28 cellular contexts compared by ENCODE assay signal in the genomic region with DNA sequence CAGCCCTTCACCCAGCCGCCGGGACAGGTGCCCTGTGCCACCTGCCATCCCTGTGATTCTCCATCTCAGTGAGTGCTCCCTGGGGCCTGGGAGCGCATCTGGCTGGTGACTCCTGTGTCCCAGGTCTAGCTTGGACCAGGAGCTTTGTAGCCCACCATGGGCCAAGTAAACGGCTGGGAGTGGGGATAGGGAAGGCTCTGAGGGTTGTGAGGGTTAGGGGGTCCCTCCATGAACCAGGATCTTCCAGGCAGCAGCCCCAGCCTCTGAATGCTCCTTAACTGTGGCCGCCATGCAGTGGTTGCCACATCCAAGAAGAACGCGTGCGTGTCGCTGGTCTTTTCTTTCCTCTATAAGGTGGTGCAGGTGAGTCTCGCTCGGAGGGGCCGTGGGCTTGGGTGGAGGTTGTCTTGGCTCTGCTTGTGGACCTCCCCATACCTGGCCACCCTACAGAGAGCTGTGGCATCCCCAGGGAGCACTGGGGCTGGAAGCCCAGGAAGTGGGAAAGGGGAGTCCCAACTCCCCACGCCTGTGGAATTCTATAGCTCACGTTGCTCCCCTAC. TPM values are rescaled to one million over a fixed set of nuclear protein-coding genes. Genes with fewer than 3 reads are reported as not detected.
DNase-seq lines count a peak whose midpoint lies in the region; ATAC-seq, FAIRE-seq and TF ChIP-seq lines count a peak whose summit lies in the region.
"Had no signal": no experiment of that assay in that cellular context is flagged by ENCODE, and none has a peak within 500 bp of the region (broad histone marks: within the 10 kb centered on the region; RNA-seq: fewer than 3 reads in every experiment).

No MANE protein-coding gene starts in this region.

- no peaks in the 10 kb centered on the region for H3K9me3 Mint-ChIP-seq in CD14-positive monocyte
- H3K9me3 Mint-ChIP-seq in CD8-positive, alpha-beta T cell = no peaks in the 10 kb centered on the region
- no peaks in the 10 kb centered on the region for H3K9me3 Mint-ChIP-seq in activated T-helper 1 cell treated with anti-CD3 and anti-CD28 coated beads, Interleukin-12 subunit alpha, Interleukin-12 subunit beta, Interleukin-2, Interleukin-4 antibody, amounts not matched to agents 30 ng/mL and 10 ng/mL and 1 ng/mL, durations not matched to agents 14 hours and 24 hours and 36 hours
- H3K9me3 Mint-ChIP-seq: activated naive CD4-positive, alpha-beta T cell treated with anti-CD3 and anti-CD28 coated beads, Interleukin-2, amount 10 ng/mL, durations not matched to agents 7 days and 5 days had no signal

- no peaks in the 10 kb centered on the region for H3K9me3 ChIP-seq in CD8-positive, alpha-beta T cell (ENCODE audit: low read length)
- H3K9me3 ChIP-seq in right lobe of liver (no peaks in the 10 kb centered on the region), esophagus squamous epithelium (no peaks in the 10 kb centered on the region)
- H3K9me3 ChIP-seq: SK-N-SH, stomach, transverse colon had no signal

- 70% methylated on average over 2 of the region's 14 CpGs for WGBS in right lobe of liver (ENCODE audit: insufficient coverage, low coverage, low lambda C conversion rate, missing lambda C conversion rate)
- WGBS in esophagus squamous epithelium, 2 donors = 94% methylated on average over 8 of the region's 14 CpGs; no CpG with 5 or more reads in 1 of the 2 donors

- intact Hi-C loops in CD14-positive monocyte (cut with micrococcal nuclease) = no loop called here
- intact Hi-C loops in CD8-positive, alpha-beta T cell (cut with DNase I, micrococcal nuclease) = loop anchor here in 1 of 2 experiments (5.0 kb wide), 1 partner anchor 36 kb away; no protein-coding TSS in a partner anchor
- intact Hi-C loops in activated T-helper 1 cell treated with anti-CD3 and anti-CD28 coated beads, Interleukin-12 subunit alpha, Interleukin-12 subunit beta, Interleukin-2, Interleukin-4 antibody, amounts not matched to agents 30 ng/mL and 10 ng/mL and 1 ng/mL, durations not matched to agents 14 hours and 24 hours and 36 hours (cut with micrococcal nuclease) = no loop called here
- intact Hi-C loops in right lobe of liver (cut with DNase I) = no loop called here
- intact Hi-C loops in esophagus squamous epithelium (cut with DNase I) = no loop called here

- peaks cover 86 to 96% of the 10 kb centered on the region in 2 donors for H3K36me3 Mint-ChIP-seq in CD14-positive monocyte
- peaks cover 83% of the 10 kb centered on the region for H3K36me3 Mint-ChIP-seq in CD8-positive, alpha-beta T cell
- H3K36me3 Mint-ChIP-seq in activated T-helper 1 cell treated with anti-CD3 and anti-CD28 coated beads, Interleukin-12 subunit alpha, Interleukin-12 subunit beta, Interleukin-2, Interleukin-4 antibody, amounts not matched to agents 30 ng/mL and 10 ng/mL and 1 ng/mL, durations not matched to agents 14 hours and 24 hours and 36 hours (ENCODE audit: low read depth) = peaks cover 58% of the 10 kb centered on the region

- H3K4me1 Mint-ChIP-seq in CD14-positive monocyte = peaks cover under 1% of the 10 kb centered on the region
- H3K4me1 Mint-ChIP-seq in CD8-positive, alpha-beta T cell (ENCODE audit: low read depth) = peaks cover 71% of the 10 kb centered on the region
- H3K4me1 Mint-ChIP-seq in activated T-helper 1 cell treated with anti-CD3 and anti-CD28 coated beads, Interleukin-12 subunit alpha, Interleukin-12 subunit beta, Interleukin-2, Interleukin-4 antibody, amounts not matched to agents 30 ng/mL and 10 ng/mL and 1 ng/mL, durations not matched to agents 14 hours and 24 hours and 36 hours (ENCODE audit: low read depth) = peaks cover 42% of the 10 kb centered on the region

- no peak overlapping the region for H3K27ac ChIP-seq in CD8-positive, alpha-beta T cell (ENCODE audit: low read depth, low read length)
- H3K27ac ChIP-seq in right lobe of liver (peak overlapping the region in 2 of 3 donors; percentile 65 to 78), esophagus squamous epithelium (no peak overlapping the region)
- H3K27ac ChIP-seq: C4-2B, HL-60, stomach, transverse colon had no signal

- H3K36me3 ChIP-seq in CD8-positive, alpha-beta T cell (ENCODE audit: insufficient read depth, low read length) = peaks cover 23% of the 10 kb centered on the region
- H3K36me3 ChIP-seq in right lobe of liver (peaks cover 5 to 51% (median 24%) of the 10 kb centered on the region in 4 donors), esophagus squamous epithelium (peaks cover 19 to 97% (median 35%) of the 10 kb centered on the region in 3 donors)

- H3K27me3 Mint-ChIP-seq in CD14-positive monocyte (ENCODE audit: low read depth in 3 of 3) = no peaks in the 10 kb centered on the region
- H3K27me3 Mint-ChIP-seq in CD8-positive, alpha-beta T cell (ENCODE audit: low read depth) = no peaks in the 10 kb centered on the region
- H3K27me3 Mint-ChIP-seq in activated T-helper 1 cell treated with anti-CD3 and anti-CD28 coated beads, Interleukin-12 subunit alpha, Interleukin-12 subunit beta, Interleukin-2, Interleukin-4 antibody, amounts not matched to agents 30 ng/mL and 10 ng/mL and 1 ng/mL, durations not matched to agents 14 hours and 24 hours and 36 hours (ENCODE audit: insufficient read depth) = no peaks in the 10 kb centered on the region
- H3K27me3 Mint-ChIP-seq: activated naive CD4-positive, alpha-beta T cell treated with anti-CD3 and anti-CD28 coated beads, Interleukin-2, amount 10 ng/mL, durations not matched to agents 7 days and 5 days had no signal

- peak; percentile 24 for DNase-seq in CD14-positive monocyte (ENCODE audit: low spot score)
- peak in 1 of 7 experiments; percentile 3 for DNase-seq in CD8-positive, alpha-beta T cell
- DNase-seq in activated T-helper 1 cell treated with anti-CD3 and anti-CD28 coated beads, Interleukin-12 subunit alpha, Interleukin-12 subunit beta, Interleukin-2, Interleukin-4 antibody, amounts not matched to agents 30 ng/mL and 10 ng/mL and 1 ng/mL, durations not matched to agents 14 hours and 24 hours and 36 hours (ENCODE audit: low spot score) = no peak
- no peak for DNase-seq in right lobe of liver
- no peak for DNase-seq in NCI-H524 (lab: John Stamatoyannopoulos, UW)
- no peak for DNase-seq in urothelium cell line (ENCODE audit: low spot score)
- DNase-seq in esophagus squamous epithelium (lab: John Stamatoyannopoulos, UW) = no peak
- DNase-seq in NCI-H2029 (lab: John Stamatoyannopoulos, UW) = no peak
- DNase-seq: activated CD4-positive, alpha-beta T cell treated with anti-CD3 and anti-CD28 coated beads, Interleukin-2, amount 50 U/mL, for 1 hour; activated naive CD4-positive, alpha-beta T cell treated with anti-CD3 and anti-CD28 coated beads, Interleukin-2, amount 10 ng/mL, durations not matched to agents 7 days and 5 days; central memory CD4-positive, alpha-beta T cell; DMS 273 treated with DMSO at 0.1 percent for 48 hours; glutamatergic neuron; mesenchymal stem cell; NCI-H1105; NCI-H2029 treated with DMSO at 0.1 percent for 48 hours; NCI-H82; nucleus accumbens; stimulated activated CD4-positive, alpha-beta T cell treated with anti-CD3 and anti-CD28 coated beads, Interleukin-12 subunit alpha, Interleukin-12 subunit beta, amount 100 ng/mL, for 4 hours; stimulated activated CD4-positive, alpha-beta T cell treated with anti-CD3 and anti-CD28 coated beads, Interleukin-4, amount 100 ng/mL, for 24 hours; stomach; transverse colon had no signal

- CTCF ChIA-PET in CD8-positive, alpha-beta T cell (lab: Charles Lee) = interaction anchor here (1.0 to 1.3 kb wide), 2 partner anchors 42 to 164 kb away, joined by 3 read pairs; no protein-coding TSS in a partner anchor

- no peak overlapping the region for H3K4me3 ChIP-seq in CD8-positive, alpha-beta T cell (ENCODE audit: low read depth, low read length)
- H3K4me3 ChIP-seq in right lobe of liver (no peak overlapping the region), esophagus squamous epithelium (no peak overlapping the region)
- H3K4me3 ChIP-seq: stomach, transverse colon had no signal

- peak overlapping the region in 2 of 7 donors; percentile 26 to 55 for H3K27ac Mint-ChIP-seq in CD14-positive monocyte
- peak overlapping the region; percentile 88 for H3K27ac Mint-ChIP-seq in CD8-positive, alpha-beta T cell
- peak overlapping the region; percentile 59 for H3K27ac Mint-ChIP-seq in activated T-helper 1 cell treated with anti-CD3 and anti-CD28 coated beads, Interleukin-12 subunit alpha, Interleukin-12 subunit beta, Interleukin-2, Interleukin-4 antibody, amounts not matched to agents 30 ng/mL and 10 ng/mL and 1 ng/mL, durations not matched to agents 14 hours and 24 hours and 36 hours

- H3K4me3 Mint-ChIP-seq in CD14-positive monocyte = no peak overlapping the region
- peak overlapping the region; percentile 26 for H3K4me3 Mint-ChIP-seq in CD8-positive, alpha-beta T cell
- H3K4me3 Mint-ChIP-seq in activated T-helper 1 cell treated with anti-CD3 and anti-CD28 coated beads, Interleukin-12 subunit alpha, Interleukin-12 subunit beta, Interleukin-2, Interleukin-4 antibody, amounts not matched to agents 30 ng/mL and 10 ng/mL and 1 ng/mL, durations not matched to agents 14 hours and 24 hours and 36 hours = no peak overlapping the region
- H3K4me3 Mint-ChIP-seq: activated naive CD4-positive, alpha-beta T cell treated with anti-CD3 and anti-CD28 coated beads, Interleukin-2, amount 10 ng/mL, durations not matched to agents 7 days and 5 days had no signal

- FAIRE-seq in urothelium cell line (lab: Jason Lieb, UNC) = no peak
- FAIRE-seq: astrocyte, endothelial cell of umbilical vein had no signal

- H3K4me1 ChIP-seq in CD8-positive, alpha-beta T cell (ENCODE audit: insufficient read depth, low read length) = peaks cover 89% of the 10 kb centered on the region
- H3K4me1 ChIP-seq in right lobe of liver = peaks cover 3 to 57% (median 26%) of the 10 kb centered on the region in 4 donors
- H3K4me1 ChIP-seq in esophagus squamous epithelium = peaks cover 0 to 7% (median 0%) of the 10 kb centered on the region in 3 donors
- H3K4me1 ChIP-seq: transverse colon had no signal

- no peak for TF ChIP-seq CTCF in CD14-positive monocyte (IDR thresholded peaks at IDR 0.05)
- TF ChIP-seq CTCF in CD8-positive, alpha-beta T cell (IDR thresholded peaks at IDR 0.05) = no peak
- TF ChIP-seq CTCF in right lobe of liver (IDR thresholded peaks at IDR 0.05) = no peak
- TF ChIP-seq CTCF in esophagus squamous epithelium (IDR thresholded peaks at IDR 0.05) = no peak

- ATAC-seq in CD8-positive, alpha-beta T cell = no peak
- ATAC-seq in right lobe of liver = no peak

- POLR2A ChIA-PET in CD8-positive, alpha-beta T cell (lab: Charles Lee) = interaction anchor here (1.2 kb wide), 1 partner anchor 166 kb away, joined by 3 read pairs; no protein-coding TSS in a partner anchor

- H3K27me3 ChIP-seq in CD8-positive, alpha-beta T cell (ENCODE audit: insufficient read depth, low read length) = no peaks in the 10 kb centered on the region
- H3K27me3 ChIP-seq in right lobe of liver (no peaks in the 10 kb centered on the region), esophagus squamous epithelium (no peaks in the 10 kb centered on the region)
- H3K27me3 ChIP-seq: stomach, transverse colon had no signal

- TF ChIP-seq POLR2A in right lobe of liver (IDR thresholded peaks at IDR 0.05) = no peak
- no peak for TF ChIP-seq POLR2A in esophagus squamous epithelium (IDR thresholded peaks at IDR 0.05)

RNA-seq across cellular contexts. Expression of a gene that starts 8.4 kb away (rescaled TPM):
- polyA plus RNA-seq in CD14-positive monocyte = 100 to 1,000 TPM; 133 to 134 TPM
- 10 to 100 TPM; 76.2 to 83.4 TPM for total RNA-seq in CD8-positive, alpha-beta T cell
- total RNA-seq in activated T-helper 1 cell treated with anti-CD3 and anti-CD28 coated beads, Interleukin-12 subunit alpha, Interleukin-12 subunit beta, Interleukin-2, Interleukin-4 antibody, amounts not matched to agents 30 ng/mL and 10 ng/mL and 1 ng/mL, durations not matched to agents 14 hours and 24 hours and 36 hours = 116 and 117 TPM in 2 replicates
- total RNA-seq in right lobe of liver (100 to 1,000 TPM in 1 of 6 experiments, 10 to 100 TPM in 5; 44.5 to 102 (median 62.5) TPM), esophagus squamous epithelium (10 to 100 TPM; 39.3 to 64.6 (median 46.8) TPM)

RNA-seq across cellular contexts. Expression of a gene that starts 20.9 kb away (rescaled TPM):
- 100 to 1,000 TPM; 219 to 245 TPM for polyA plus RNA-seq in CD14-positive monocyte
- 10 to 100 TPM; 59.7 to 60.4 TPM for total RNA-seq in CD8-positive, alpha-beta T cell
- total RNA-seq in activated T-helper 1 cell treated with anti-CD3 and anti-CD28 coated beads, Interleukin-12 subunit alpha, Interleukin-12 subunit beta, Interleukin-2, Interleukin-4 antibody, amounts not matched to agents 30 ng/mL and 10 ng/mL and 1 ng/mL, durations not matched to agents 14 hours and 24 hours and 36 hours = 71.6 and 72.8 TPM in 2 replicates
- 10 to 100 TPM; 32.1 to 65.8 (median 37.5) TPM for total RNA-seq in right lobe of liver
- 10 to 100 TPM; 53.5 to 97.4 (median 70.8) TPM for total RNA-seq in esophagus squamous epithelium

RNA-seq across cellular contexts. Expression of a gene that starts 32.8 kb away (rescaled TPM):
- not detected for polyA plus RNA-seq in CD14-positive monocyte
- total RNA-seq in CD8-positive, alpha-beta T cell = not detected
- not detected in 2 replicates for total RNA-seq in activated T-helper 1 cell treated with anti-CD3 and anti-CD28 coated beads, Interleukin-12 subunit alpha, Interleukin-12 subunit beta, Interleukin-2, Interleukin-4 antibody, amounts not matched to agents 30 ng/mL and 10 ng/mL and 1 ng/mL, durations not matched to agents 14 hours and 24 hours and 36 hours
- total RNA-seq in right lobe of liver (not detected), esophagus squamous epithelium (not detected)
- total RNA-seq: astrocyte, endothelial cell of umbilical vein, renal cortical epithelial cell, stomach, transverse colon had no signal
- polyA plus RNA-seq: endothelial cell of umbilical vein, SK-N-SH, stomach had no signal

Comparison
In these comparisons a context has a peak if more than half of its experiments do, and no peak if none do; other contexts are left out.
1. H3K27ac ChIP-seq: peak in right lobe of liver (2 of 3); none in CD8-positive, alpha-beta T cell (single experiment) and esophagus squamous epithelium (0 of 4).